9 cellular contexts compared by ENCODE assay signal in the genomic region with DNA sequence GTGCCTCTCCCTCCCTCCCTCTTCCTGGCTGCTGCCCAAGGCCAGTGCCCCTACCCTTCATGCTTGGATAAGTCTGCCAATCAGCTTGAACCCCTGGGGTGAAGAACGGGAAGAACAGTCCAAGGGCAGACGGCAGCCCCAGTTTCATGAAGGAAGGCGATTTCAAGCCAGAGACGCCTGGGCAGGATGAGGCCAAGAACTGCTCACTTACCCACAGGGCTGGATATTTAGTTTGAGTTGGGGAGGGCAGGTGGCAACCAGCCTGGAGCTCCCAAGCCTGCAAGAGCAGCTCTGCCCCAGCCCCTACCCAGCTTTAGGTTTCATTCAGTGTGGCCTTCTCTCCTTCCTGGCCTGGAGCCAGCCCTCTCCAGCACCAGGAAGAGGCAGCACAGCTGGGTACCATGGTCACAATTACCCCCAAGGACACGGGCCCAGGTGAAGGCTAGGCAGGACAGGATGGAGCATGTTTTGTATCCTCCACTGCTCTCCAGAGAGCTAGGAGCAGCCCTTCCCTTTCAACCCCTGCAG. TPM values are rescaled to one million over a fixed set of nuclear protein-coding genes. Genes with fewer than 3 reads are reported as not detected.
A peak's percentile ranks its signal among the peaks of the same experiment; 100 is the strongest.
DNase-seq lines count a peak whose midpoint lies in the region; ATAC-seq and TF ChIP-seq lines count a peak whose summit lies in the region.
"Had no signal": no experiment of that assay in that cellular context is flagged by ENCODE, and none has a peak within 500 bp of the region (broad histone marks: within the 10 kb centered on the region; RNA-seq: fewer than 3 reads in every experiment).

No MANE protein-coding gene starts in this region.

- H3K4me1 Mint-ChIP-seq in T-helper 17 cell: peaks cover 16% of the 10 kb centered on the region

- peak overlapping the region; percentile 36 to 69 for H3K27ac ChIP-seq in esophagus (ENCODE audit: low read depth in 2 of 2, low read length in 1 of 2)
- H3K27ac ChIP-seq: KMS-11 had no signal

- H3K4me3 ChIP-seq in esophagus (ENCODE audit: low read depth in 1 of 2, low read length in 2 of 2): no peak overlapping the region

- peaks cover 7 to 27% of the 10 kb centered on the region in 2 donors for H3K4me1 ChIP-seq in esophagus (ENCODE audit: control insufficient read depth in 2 of 2, insufficient read depth in 2 of 2, low read length in 1 of 2)

- DNase-seq in NCI-H510A (lab: John Stamatoyannopoulos, UW): peak; percentile 91
- DNase-seq in stimulated activated naive CD8-positive, alpha-beta T cell treated with anti-CD3 and anti-CD28 coated beads, Interleukin-15, Interleukin-2, amounts not matched to agents 100 U/mL and 50 U/mL, for 24 hours: no peak
- no peak for DNase-seq in T-helper 17 cell
- DNase-seq: foreskin melanocyte had no signal

- 0 out of 2 replicates have a peak, but pooled peaks have one; percentile 0 for TF ChIP-seq RAD21 in Ishikawa (IDR thresholded peaks at IDR 0.05; ENCODE audit: low read depth)

- H3K27me3 Mint-ChIP-seq in T-helper 17 cell: peaks cover 19% of the 10 kb centered on the region

- H3K27ac Mint-ChIP-seq in T-helper 17 cell: no peak overlapping the region

- TF ChIP-seq EP300 in Ishikawa (IDR thresholded peaks at IDR 0.05; ENCODE audit: borderline replicate concordance): peak; percentile 31; the same call in 1 of the 2 replicates

- ATAC-seq in stimulated activated naive CD8-positive, alpha-beta T cell treated with anti-CD3 and anti-CD28 coated beads, Interleukin-15, Interleukin-2, amounts not matched to agents 100 U/mL and 50 U/mL, for 24 hours: peak; percentile 32
- ATAC-seq in T-helper 17 cell: no peak
- ATAC-seq in HG02885 (IDR thresholded peaks at IDR 0.05; ENCODE audit: poor library complexity, unreplicated experiment): no peak
- no peak for ATAC-seq in GM18502 (IDR thresholded peaks at IDR 0.05; ENCODE audit: poor library complexity, unreplicated experiment)

- no peaks in the 10 kb centered on the region for H3K36me3 ChIP-seq in esophagus (ENCODE audit: control insufficient read depth in 2 of 2, insufficient read depth in 2 of 2, low read length in 1 of 2)

- H3K9me3 ChIP-seq in esophagus (ENCODE audit: control insufficient read depth in 2 of 2, insufficient read depth in 1 of 2, low read depth in 1 of 2, low read length in 1 of 2) (no peaks in the 10 kb centered on the region), T-helper 17 cell (ENCODE audit: control insufficient read depth, low read length, poor library complexity, severe bottlenecking) (no peaks in the 10 kb centered on the region)

- H3K4me3 Mint-ChIP-seq in T-helper 17 cell: no peak overlapping the region

- WGBS in esophagus, 2 donors: 20 to 23% methylated on average over 5 of the region's 5 CpGs

- H3K36me3 Mint-ChIP-seq in T-helper 17 cell (ENCODE audit: low read depth): no peaks in the 10 kb centered on the region

- H3K27me3 ChIP-seq in esophagus (ENCODE audit: control insufficient read depth in 1 of 2, insufficient read depth in 2 of 2, low read length in 2 of 2): no peaks in the 10 kb centered on the region

TF ChIP-seq in Ishikawa, 13 proteins besides CTCF, POLR2A, EP300 and RAD21:
- TF ChIP-seq YY1 (IDR thresholded peaks at IDR 0.05; ENCODE audit: low read depth) (no peak), TCF12 (IDR thresholded peaks at IDR 0.05; ENCODE audit: low read depth) (0 out of 2 replicates have a peak, but pooled peaks have one; percentile 29), NFIC (IDR thresholded peaks at IDR 0.05) (peak; percentile 85)

RNA-seq across cellular contexts. Expression of a gene that starts 35.9 kb away (rescaled TPM):
- 1 to 10 TPM; 4.7 to 5.5 TPM for polyA plus RNA-seq in esophagus
- total RNA-seq in T-helper 17 cell: under 1 TPM; 0.34 to 0.57 TPM
